ENCODE assay signal across 23 cellular contexts in the genomic region with DNA sequence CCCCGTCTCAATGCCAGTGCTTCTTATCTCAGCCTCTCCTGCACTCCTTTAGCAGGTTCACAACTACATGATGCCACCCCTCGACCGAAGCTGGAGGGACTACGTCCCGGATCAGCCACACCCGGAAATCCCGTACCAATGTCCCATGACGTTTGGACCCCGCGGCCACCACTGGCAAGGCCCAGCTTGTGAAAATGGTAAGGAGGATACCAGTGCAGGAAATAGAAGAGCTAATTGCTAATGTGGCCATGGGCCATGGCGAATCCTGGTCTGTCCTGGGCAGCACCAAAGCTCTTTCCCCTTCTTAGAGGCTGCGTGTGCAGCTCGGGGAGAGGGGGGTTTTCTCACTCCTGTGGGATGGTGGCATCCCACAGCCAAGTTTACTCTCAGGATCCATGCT. TPM values are rescaled to one million over a fixed set of nuclear protein-coding genes. Genes with fewer than 3 reads are reported as not detected.
DNase-seq lines count a peak whose midpoint lies in the region; ATAC-seq and TF ChIP-seq lines count a peak whose summit lies in the region.
"Had no signal": no experiment of that assay in that cellular context is flagged by ENCODE, and none has a peak within 500 bp of the region (broad histone marks: within the 10 kb centered on the region; RNA-seq: fewer than 3 reads in every experiment).

No MANE protein-coding gene starts in this region.

- DNase-seq in T-helper 1 cell (no peak), GM06990 (ENCODE audit: extremely low read depth, insufficient read length) (no peak), coronary artery (ENCODE audit: low spot score) (peak; percentile 55), left lobe of liver (ENCODE audit: low spot score) (no peak), nephron progenitor cell (no peak)
- no peak for DNase-seq in activated CD4-positive, alpha-beta memory T cell treated with anti-CD3 and anti-CD28 coated beads for 36 hours
- DNase-seq: activated CD4-positive, CD25-positive, alpha-beta regulatory T cell treated with anti-CD3 and anti-CD28 coated beads, Interleukin-2, amount 50 U/mL, for 72 hours; BE2C; gastrocnemius medialis; kidney glomerular epithelial cell; NCI-H1694 treated with DMSO at 0.1 percent for 48 hours; NCI-H2227 treated with DMSO at 0.1 percent for 48 hours; sigmoid colon; SJCRH30; stomach; T-helper 9 cell had no signal

- intact Hi-C loops in activated CD4-positive, alpha-beta memory T cell treated with anti-CD3 and anti-CD28 coated beads for 36 hours (cut with micrococcal nuclease): loop anchor here (10.0 kb wide), 1 partner anchor 388 kb away; no protein-coding TSS in a partner anchor

- no peak for ATAC-seq in HG03442 (IDR thresholded peaks at IDR 0.05; ENCODE audit: unreplicated experiment)
- ATAC-seq in left lobe of liver: no peak
- ATAC-seq: gastrocnemius medialis, Panc1 had no signal

- TF ChIP-seq CTCF in GM06990 (IDR thresholded peaks at IDR 0.05; ENCODE audit: insufficient read depth, low read length, poor library complexity, severe bottlenecking) (no peak), coronary artery (IDR thresholded peaks at IDR 0.05) (no peak), nephron progenitor cell (IDR thresholded peaks at IDR 0.05) (no peak)

- H3K4me3 ChIP-seq in GM06990 (replicated peaks; ENCODE audit: low read depth, low read length) (peak overlapping the region; percentile 15; the same call in 1 of the 2 replicates), coronary artery (no peak overlapping the region)
- H3K4me3 ChIP-seq: ascending aorta, gastrocnemius medialis, sigmoid colon, SJCRH30, stomach had no signal

- peaks cover 74% of the 10 kb centered on the region for H3K36me3 Mint-ChIP-seq in T-helper 1 cell treated with Interleukin-12 subunit alpha and Interleukin-12 subunit beta and Interleukin-4 antibody, amounts not matched to agents 30 μg/mL and 1 μg/mL, for 36 hours (ENCODE audit: low read depth)
- H3K36me3 Mint-ChIP-seq in activated CD4-positive, alpha-beta memory T cell treated with anti-CD3 and anti-CD28 coated beads for 36 hours: peaks cover 89% of the 10 kb centered on the region
- H3K36me3 Mint-ChIP-seq in nephron progenitor cell (ENCODE audit: low read depth): no peaks in the 10 kb centered on the region
- H3K36me3 Mint-ChIP-seq: type B pancreatic cell had no signal

- no peaks in the 10 kb centered on the region for H3K27me3 Mint-ChIP-seq in T-helper 1 cell treated with Interleukin-12 subunit alpha and Interleukin-12 subunit beta and Interleukin-4 antibody, amounts not matched to agents 30 μg/mL and 1 μg/mL, for 36 hours (ENCODE audit: low read depth)
- peaks cover 5% of the 10 kb centered on the region for H3K27me3 Mint-ChIP-seq in activated CD4-positive, alpha-beta memory T cell treated with anti-CD3 and anti-CD28 coated beads for 36 hours
- H3K27me3 Mint-ChIP-seq in nephron progenitor cell (ENCODE audit: low read depth, poor library complexity): peaks cover 78% of the 10 kb centered on the region

- POLR2A ChIA-PET in activated CD4-positive, alpha-beta memory T cell treated with anti-CD3 and anti-CD28 coated beads for 36 hours (lab: Charles Lee): interaction anchor here (0.8 to 11.8 kb wide), 7 partner anchors 14 to 204 kb away, joined by 3 to 136 read pairs (median 7); no protein-coding TSS in a partner anchor

- H3K9me3 Mint-ChIP-seq in T-helper 1 cell treated with Interleukin-12 subunit alpha and Interleukin-12 subunit beta and Interleukin-4 antibody, amounts not matched to agents 30 μg/mL and 1 μg/mL, for 36 hours: no peaks in the 10 kb centered on the region
- H3K9me3 Mint-ChIP-seq in activated CD4-positive, alpha-beta memory T cell treated with anti-CD3 and anti-CD28 coated beads for 36 hours: peaks cover 3% of the 10 kb centered on the region
- H3K9me3 Mint-ChIP-seq in nephron progenitor cell: no peaks in the 10 kb centered on the region
- H3K9me3 Mint-ChIP-seq: central memory CD8-positive, alpha-beta T cell; type B pancreatic cell had no signal

- CTCF ChIA-PET in activated CD4-positive, alpha-beta memory T cell treated with anti-CD3 and anti-CD28 coated beads for 36 hours (lab: Charles Lee): no interaction called here

- H3K27ac Mint-ChIP-seq in T-helper 1 cell treated with Interleukin-12 subunit alpha and Interleukin-12 subunit beta and Interleukin-4 antibody, amounts not matched to agents 30 μg/mL and 1 μg/mL, for 36 hours: peak overlapping the region; percentile 55
- H3K27ac Mint-ChIP-seq in activated CD4-positive, alpha-beta memory T cell treated with anti-CD3 and anti-CD28 coated beads for 36 hours: peak overlapping the region; percentile 80
- H3K27ac Mint-ChIP-seq in nephron progenitor cell: no peak overlapping the region
- H3K27ac Mint-ChIP-seq: type B pancreatic cell had no signal

- no peaks in the 10 kb centered on the region for H3K27me3 ChIP-seq in GM06990 (replicated peaks; ENCODE audit: control insufficient read depth, insufficient read depth, low read length)
- H3K27me3 ChIP-seq: SJCRH30 had no signal

- H3K36me3 ChIP-seq in GM06990 (ENCODE audit: control insufficient read depth, insufficient read depth, low read length): peaks cover 62% of the 10 kb centered on the region
- H3K36me3 ChIP-seq: ascending aorta, BE2C, gastrocnemius medialis, sigmoid colon, SJCRH30, stomach had no signal

- no peak overlapping the region for H3K27ac ChIP-seq in coronary artery
- H3K27ac ChIP-seq: 22Rv1, ascending aorta, gastrocnemius medialis, sigmoid colon, SJCRH30, stomach had no signal

- H3K4me1 Mint-ChIP-seq in T-helper 1 cell treated with Interleukin-12 subunit alpha and Interleukin-12 subunit beta and Interleukin-4 antibody, amounts not matched to agents 30 μg/mL and 1 μg/mL, for 36 hours (ENCODE audit: low read depth): peaks cover 74% of the 10 kb centered on the region
- H3K4me1 Mint-ChIP-seq in activated CD4-positive, alpha-beta memory T cell treated with anti-CD3 and anti-CD28 coated beads for 36 hours (ENCODE audit: low read depth): peaks cover 76% of the 10 kb centered on the region
- peaks cover 8% of the 10 kb centered on the region for H3K4me1 Mint-ChIP-seq in nephron progenitor cell

- H3K4me3 Mint-ChIP-seq in T-helper 1 cell treated with Interleukin-12 subunit alpha and Interleukin-12 subunit beta and Interleukin-4 antibody, amounts not matched to agents 30 μg/mL and 1 μg/mL, for 36 hours: peak overlapping the region; percentile 62
- peak overlapping the region; percentile 73 for H3K4me3 Mint-ChIP-seq in activated CD4-positive, alpha-beta memory T cell treated with anti-CD3 and anti-CD28 coated beads for 36 hours
- H3K4me3 Mint-ChIP-seq in nephron progenitor cell: no peak overlapping the region
- H3K4me3 Mint-ChIP-seq: central memory CD8-positive, alpha-beta T cell; type B pancreatic cell had no signal

RNA-seq across cellular contexts. Expression of a gene that starts 5.5 kb away (rescaled TPM):
- total RNA-seq in activated CD4-positive, alpha-beta memory T cell treated with anti-CD3 and anti-CD28 coated beads for 36 hours: 100 to 1,000 TPM; 689 to 705 TPM
- 1.7 TPM for total RNA-seq in left lobe of liver
- total RNA-seq: SJCRH30 had no signal

Comparison
In these comparisons a context has a peak if more than half of its experiments do, and no peak if none do; other contexts are left out.
1. RNA of a gene that starts 5.5 kb away (total RNA-seq): 689 to 705 TPM in activated CD4-positive, alpha-beta memory T cell treated with anti-CD3 and anti-CD28 coated beads for 36 hours; 1.7 TPM in left lobe of liver (single experiment); every median in the first group is over 100 times any median in the second.